ENCODE assay signal across 30 cellular contexts in genomic region chr1:153342178-153342577, GRCh38. TPM values are rescaled to one million over a fixed set of nuclear protein-coding genes. Genes with fewer than 3 reads are reported as not detected.
"Had no signal": no experiment of that assay in that cellular context is flagged by ENCODE, and none has a peak within 500 bp of the region (broad histone marks: within the 10 kb centered on the region; RNA-seq: fewer than 3 reads in every experiment).

No MANE protein-coding gene starts in this region.

- H3K9me3 ChIP-seq: neutrophil, ovary, prostate gland, vagina had no signal

- H3K27ac ChIP-seq: neutrophil, ovary, prostate gland, vagina had no signal

- H3K4me3 Mint-ChIP-seq: activated naive CD4-positive, alpha-beta T cell treated with anti-CD3 and anti-CD28 coated beads for 36 hours; activated naive CD8-positive, alpha-beta T cell treated with anti-CD3 and anti-CD28 coated beads, Interleukin-2, amount 10 ng/mL, durations not matched to agents 7 days and 5 days; activated T-cell treated with anti-CD3 and anti-CD28 coated beads, Interleukin-2, amount 50 U/mL, for 4 hours; nephron; stimulated activated naive B cell treated with anti-CD40 and anti-IgM and Interleukin-4, amounts not matched to agents 10 μg/mL and 1 μg/mL and 100 μg/mL, for 72 hours; type B pancreatic cell had no signal

- H3K4me3 ChIP-seq: ovary, prostate gland, vagina had no signal

- H3K36me3 Mint-ChIP-seq: stimulated activated naive B cell treated with anti-CD40 and anti-IgM and Interleukin-4, amounts not matched to agents 10 μg/mL and 1 μg/mL and 100 μg/mL, for 72 hours; type B pancreatic cell had no signal

- ATAC-seq: activated T-cell treated with anti-CD3 and anti-CD28 coated beads, Interleukin-2, amount 50 U/mL, for 4 hours; stimulated activated naive B cell treated with anti-CD40 and anti-IgM and Interleukin-4, amounts not matched to agents 10 μg/mL and 1 μg/mL and 100 μg/mL, for 72 hours had no signal

- H3K36me3 ChIP-seq: neutrophil, ovary, prostate gland, vagina had no signal

- DNase-seq: activated CD4-positive, alpha-beta T cell treated with anti-CD3 and anti-CD28 coated beads for 4 hours; activated CD4-positive, alpha-beta T cell treated with anti-CD3 and anti-CD28 coated beads, Interleukin-2, amount 50 U/mL, for 48 hours; activated CD4-positive, CD25-positive, alpha-beta regulatory T cell; activated CD8-positive, alpha-beta memory T cell treated with anti-CD3 and anti-CD28 coated beads, Interleukin-2, amount 50 U/mL, for 48 hours; activated effector memory CD4-positive, alpha-beta T cell treated with Interleukin-2 at 50 U/mL for 16 hours; activated naive CD4-positive, alpha-beta T cell treated with anti-CD3 and anti-CD28 coated beads for 36 hours; activated naive CD8-positive, alpha-beta T cell treated with anti-CD3 and anti-CD28 coated beads, Interleukin-2, amount 10 ng/mL, durations not matched to agents 7 days and 5 days; activated T-cell treated with anti-CD3 and anti-CD28 coated beads, Interleukin-2, amount 50 U/mL, for 4 hours; amniotic stem cell; cortex of kidney; glutamatergic neuron; hypothalamus; left cardiac atrium; ovary; stimulated activated CD4-positive, alpha-beta T cell treated with anti-CD3 and anti-CD28 coated beads, Interleukin-2, amount 100 ng/mL, for 48 hours; stimulated activated CD8-positive, alpha-beta memory T cell treated with anti-CD3 and anti-CD28 coated beads, Interleukin-4, amount 100 ng/mL, for 48 hours; stimulated activated naive B cell treated with anti-CD40 and anti-IgM and Interleukin-4, amounts not matched to agents 10 μg/mL and 1 μg/mL and 100 μg/mL, for 72 hours had no signal

- H3K27me3 ChIP-seq: ovary, vagina had no signal

- H3K9me3 Mint-ChIP-seq: activated naive CD4-positive, alpha-beta T cell treated with anti-CD3 and anti-CD28 coated beads for 36 hours; activated T-cell treated with anti-CD3 and anti-CD28 coated beads, Interleukin-2, amount 50 U/mL, for 4 hours; stimulated activated naive B cell treated with anti-CD40 and anti-IgM and Interleukin-4, amounts not matched to agents 10 μg/mL and 1 μg/mL and 100 μg/mL, for 72 hours; type B pancreatic cell had no signal

- H3K4me1 ChIP-seq: prostate gland, vagina had no signal

- H3K27ac Mint-ChIP-seq: activated naive CD4-positive, alpha-beta T cell treated with anti-CD3 and anti-CD28 coated beads for 36 hours; activated naive CD8-positive, alpha-beta T cell treated with anti-CD3 and anti-CD28 coated beads, Interleukin-2, amount 10 ng/mL, durations not matched to agents 7 days and 5 days; nephron; stimulated activated naive B cell treated with anti-CD40 and anti-IgM and Interleukin-4, amounts not matched to agents 10 μg/mL and 1 μg/mL and 100 μg/mL, for 72 hours; type B pancreatic cell had no signal

RNA-seq across cellular contexts. Expression of gene PGLYRP4, which starts 6.5 kb away (rescaled TPM):
- total RNA-seq: activated CD8-positive, alpha-beta memory T cell treated with anti-CD3 and anti-CD28 coated beads for 36 hours; activated naive CD4-positive, alpha-beta T cell treated with anti-CD3 and anti-CD28 coated beads for 36 hours; activated naive CD8-positive, alpha-beta T cell treated with anti-CD3 and anti-CD28 coated beads, Interleukin-2, amount 10 ng/mL, durations not matched to agents 7 days and 5 days; activated T-cell treated with anti-CD3 and anti-CD28 coated beads, Interleukin-2, amount 50 U/mL, for 4 hours; bronchial epithelial cell; cerebellum; frontal cortex; left cardiac atrium; liver; mononuclear cell; myocyte; ovary; prostate gland; temporal lobe had no signal
- polyA plus RNA-seq: liver, ovary had no signal

RNA-seq across cellular contexts. Expression of gene S100A9, which starts 15.5 kb away (rescaled TPM):
- total RNA-seq: activated CD8-positive, alpha-beta memory T cell treated with anti-CD3 and anti-CD28 coated beads for 36 hours; myocyte had no signal

RNA-seq across cellular contexts. Expression of gene PGLYRP3, which starts 29.4 kb away (rescaled TPM):
- total RNA-seq: activated CD8-positive, alpha-beta memory T cell treated with anti-CD3 and anti-CD28 coated beads for 36 hours; activated naive CD4-positive, alpha-beta T cell treated with anti-CD3 and anti-CD28 coated beads for 36 hours; activated naive CD8-positive, alpha-beta T cell treated with anti-CD3 and anti-CD28 coated beads, Interleukin-2, amount 10 ng/mL, durations not matched to agents 7 days and 5 days; activated T-cell treated with anti-CD3 and anti-CD28 coated beads, Interleukin-2, amount 50 U/mL, for 4 hours; cerebellum; frontal cortex; left cardiac atrium; liver; mononuclear cell; myocyte; ovary; prostate gland; temporal lobe had no signal
- polyA plus RNA-seq: liver, ovary had no signal

RNA-seq across cellular contexts. Expression of gene S100A12, which starts 33.2 kb away (rescaled TPM):
- total RNA-seq: activated CD8-positive, alpha-beta memory T cell treated with anti-CD3 and anti-CD28 coated beads for 36 hours; activated naive CD4-positive, alpha-beta T cell treated with anti-CD3 and anti-CD28 coated beads for 36 hours; activated naive CD8-positive, alpha-beta T cell treated with anti-CD3 and anti-CD28 coated beads, Interleukin-2, amount 10 ng/mL, durations not matched to agents 7 days and 5 days; activated T-cell treated with anti-CD3 and anti-CD28 coated beads, Interleukin-2, amount 50 U/mL, for 4 hours; bronchial epithelial cell; myocyte; prostate gland had no signal

RNA-seq across cellular contexts. Expression of gene S100A8, which starts 48.7 kb away (rescaled TPM):
- total RNA-seq: activated CD8-positive, alpha-beta memory T cell treated with anti-CD3 and anti-CD28 coated beads for 36 hours; activated naive CD4-positive, alpha-beta T cell treated with anti-CD3 and anti-CD28 coated beads for 36 hours; activated T-cell treated with anti-CD3 and anti-CD28 coated beads, Interleukin-2, amount 50 U/mL, for 4 hours; myocyte had no signal
